ENCODE assay signal across 24 cellular contexts in genomic region chr9:69192214-69192613, GRCh38. TPM values are rescaled to one million over a fixed set of nuclear protein-coding genes. Genes with fewer than 3 reads are reported as not detected.
A peak's percentile ranks its signal among the peaks of the same experiment; 100 is the strongest.
DNase-seq lines count a peak whose midpoint lies in the region; ATAC-seq, FAIRE-seq and TF ChIP-seq lines count a peak whose summit lies in the region.
"Had no signal": no experiment of that assay in that cellular context is flagged by ENCODE, and none has a peak within 500 bp of the region (broad histone marks: within the 10 kb centered on the region; RNA-seq: fewer than 3 reads in every experiment).

No MANE protein-coding gene starts in this region.

- no peak for FAIRE-seq in GM12891 (lab: Jason Lieb, UNC)
- FAIRE-seq: frontal cortex, urothelium cell line had no signal

- peak; percentile 23 for DNase-seq in DMS153 treated with DMSO at 0.1 percent for 48 hours (lab: John Stamatoyannopoulos, UW; ENCODE audit: unreplicated experiment)
- no peak for DNase-seq in DMS153 (lab: John Stamatoyannopoulos, UW)
- no peak for DNase-seq in NK-92 treated with Interleukin-12 subunit alpha and Interleukin-12 subunit beta, amount 100 ng/mL, for 24 hours (lab: John Stamatoyannopoulos, UW)
- no peak for DNase-seq in GM12891 (ENCODE audit: insufficient read length, low spot score)
- DNase-seq: activated CD8-positive, alpha-beta T cell treated with anti-CD3 and anti-CD28 coated beads, Interleukin-2, amount 10 ng/mL, durations not matched to agents 7 days and 5 days; Calu3; dermis blood vessel endothelial cell; HFFc6; NCI-H2029; NCI-H226; NCI-H774; OCI-M1; stimulated activated naive CD8-positive, alpha-beta T cell treated with anti-CD3 and anti-CD28 coated beads, Interleukin-15, amount 100 ng/mL, for 72 hours had no signal

- H4K20me1 ChIP-seq in OCI-LY3 (ENCODE audit: insufficient read depth, low read length): peaks cover 93% of the 10 kb centered on the region

- TF ChIP-seq CTCF in OCI-LY3 (IDR thresholded peaks at IDR 0.05; ENCODE audit: low read depth, low read length): no peak
- no peak for TF ChIP-seq CTCF in liver (IDR thresholded peaks at IDR 0.05; ENCODE audit: low read depth, low read length, missing input control)

- WGBS in liver: 87% methylated on average over 3 of the region's 3 CpGs

- ATAC-seq in GM21526 (IDR thresholded peaks at IDR 0.05; ENCODE audit: low FRiP score, unreplicated experiment): no peak
- ATAC-seq: activated CD8-positive, alpha-beta T cell treated with anti-CD3 and anti-CD28 coated beads, Interleukin-2, amount 10 ng/mL, durations not matched to agents 7 days and 5 days; Right ventricle myocardium inferior; stimulated activated naive CD8-positive, alpha-beta T cell treated with anti-CD3 and anti-CD28 coated beads, Interleukin-15, amount 100 ng/mL, for 72 hours had no signal

- H3K4me1 ChIP-seq in OCI-LY3 (ENCODE audit: low read length) (peaks cover 37% of the 10 kb centered on the region), liver (ENCODE audit: control insufficient read depth in 4 of 4, insufficient read depth in 4 of 4, low read length in 3 of 4) (peaks cover 13 to 80% (median 68%) of the 10 kb centered on the region in 4 donors)

- H3K9me3 ChIP-seq in OCI-LY3 (ENCODE audit: insufficient read depth, low read length): no peaks in the 10 kb centered on the region
- no peaks in the 10 kb centered on the region for H3K9me3 ChIP-seq in liver (ENCODE audit: control insufficient read depth in 4 of 4, low read length in 3 of 4)
- H3K9me3 ChIP-seq: ascending aorta had no signal

- peaks cover 4% of the 10 kb centered on the region for H3K36me3 ChIP-seq in OCI-LY3 (replicated peaks; ENCODE audit: low read depth, low read length)
- no peaks in the 10 kb centered on the region for H3K36me3 ChIP-seq in liver (ENCODE audit: control insufficient read depth in 4 of 4, insufficient read depth in 3 of 4, low read depth in 1 of 4, low read length in 3 of 4)
- H3K36me3 ChIP-seq: ascending aorta had no signal

- H3K79me2 ChIP-seq in OCI-LY3 (ENCODE audit: low read length): peaks cover 94% of the 10 kb centered on the region

- TF ChIP-seq POLR2A in GM12891 (IDR thresholded peaks at IDR 0.05; ENCODE audit: low read depth, low read length): no peak

- H3K27me3 ChIP-seq in OCI-LY3 (ENCODE audit: low read depth, low read length) (no peaks in the 10 kb centered on the region), liver (ENCODE audit: control insufficient read depth in 4 of 4, insufficient read depth in 4 of 4, low read length in 3 of 4) (no peaks in the 10 kb centered on the region)
- H3K27me3 ChIP-seq: ascending aorta had no signal

- H3K27ac ChIP-seq in OCI-LY3 (ENCODE audit: low read length) (no peak overlapping the region), liver (ENCODE audit: low read depth in 1 of 2, low read length in 2 of 2) (peak overlapping the region; percentile 19 to 32), temporal lobe (ENCODE audit: low read depth, low read length) (peak overlapping the region; percentile 39)
- H3K27ac ChIP-seq: 22Rv1, ascending aorta, skin epidermis had no signal

- TF ChIP-seq RAD21 in liver (IDR thresholded peaks at IDR 0.05): no peak

- H3K4me2 ChIP-seq in OCI-LY3 (ENCODE audit: low read length): 0 out of 2 replicates have a peak overlapping the region, but pooled peaks have one; percentile 1

- no peak overlapping the region for H2AFZ ChIP-seq in OCI-LY3 (ENCODE audit: low read depth, low read length)

- H3K4me3 ChIP-seq in OCI-LY3 (ENCODE audit: low read length) (no peak overlapping the region), liver (ENCODE audit: low read depth in 1 of 3, low read length in 3 of 3) (no peak overlapping the region)
- H3K4me3 ChIP-seq: ascending aorta, lung, skin epidermis had no signal

- no peak overlapping the region for H3K9ac ChIP-seq in OCI-LY3 (ENCODE audit: low read length)
- no peak overlapping the region for H3K9ac ChIP-seq in liver (ENCODE audit: low read depth in 1 of 2, low read length in 2 of 2)

TF ChIP-seq in liver, 16 proteins besides CTCF, POLR2A, EP300 and RAD21 (continues in another document):
- TF ChIP-seq EGR1 (IDR thresholded peaks at IDR 0.05; ENCODE audit: low read depth in 2 of 2) (no peak), YY1 (IDR thresholded peaks at IDR 0.05) (no peak), GABPA (IDR thresholded peaks at IDR 0.05 in 1 of 2, conservative IDR thresholded peaks at IDR 0.05 in 1 of 2) (no peak), FOXA2 (IDR thresholded peaks at IDR 0.05) (no peak), ZBTB33 (IDR thresholded peaks at IDR 0.05) (no peak), HNF4G (IDR thresholded peaks at IDR 0.05) (no peak), MAX (IDR thresholded peaks at IDR 0.05) (no peak), SP1 (IDR thresholded peaks at IDR 0.05) (no peak), JUND (IDR thresholded peaks at IDR 0.05) (no peak), TAF1 (conservative IDR thresholded peaks at IDR 0.05) (no peak)

TF ChIP-seq in GM12891, 5 proteins besides CTCF, POLR2A, EP300 and RAD21:
- TF ChIP-seq POU2F2 (IDR thresholded peaks at IDR 0.05; ENCODE audit: low read depth, low read length): no peak
- TF ChIP-seq TAF1 (IDR thresholded peaks at IDR 0.05; ENCODE audit: low read depth, low read length): no peak

RNA-seq across cellular contexts. Expression of gene TJP2, which starts 18.1 kb away (rescaled TPM):
- total RNA-seq in liver: 10 to 100 TPM; 40.9 to 74.0 TPM
- polyA plus RNA-seq in liver: 10 to 100 TPM; 23.2 to 24.3 TPM
- 5.9 TPM for total RNA-seq in temporal lobe
- polyA plus RNA-seq in GM12891 (2012; ENCODE audit: low read depth, missing spikeins): 15.1 TPM
